ENCODE assay signal across 15 cellular contexts in genomic region chr2:161146996-161147395, GRCh38. TPM values are rescaled to one million over a fixed set of nuclear protein-coding genes. Genes with fewer than 3 reads are reported as not detected.
DNase-seq lines count a peak whose midpoint lies in the region; ATAC-seq, FAIRE-seq and TF ChIP-seq lines count a peak whose summit lies in the region.
"Had no signal": no experiment of that assay in that cellular context is flagged by ENCODE, and none has a peak within 500 bp of the region (broad histone marks: within the 10 kb centered on the region; RNA-seq: fewer than 3 reads in every experiment).

No MANE protein-coding gene starts in this region.

- H3K27ac Mint-ChIP-seq in stimulated activated naive B cell treated with anti-CD40 and anti-IgM and Interleukin-4, amounts not matched to agents 10 μg/mL and 1 μg/mL and 100 μg/mL, for 72 hours: peak overlapping the region; percentile 93

- H3K27ac ChIP-seq in right cardiac atrium (ENCODE audit: low read length) (no peak overlapping the region), small intestine (ENCODE audit: low read depth in 1 of 2, low read length in 1 of 2) (no peak overlapping the region)
- H3K27ac ChIP-seq: BLaER1 had no signal

- H3K4me1 ChIP-seq in right cardiac atrium (ENCODE audit: control insufficient read depth, insufficient read depth, low read length) (no peaks in the 10 kb centered on the region), small intestine (ENCODE audit: control insufficient read depth in 2 of 2, insufficient read depth in 1 of 2, low read depth in 1 of 2, low read length in 1 of 2) (no peaks in the 10 kb centered on the region), mucosa of descending colon (ENCODE audit: low read depth) (no peaks in the 10 kb centered on the region)
- H3K4me1 ChIP-seq: BLaER1, Peyer's patch had no signal

- FAIRE-seq in small intestine (lab: Jason Lieb, UNC): no peak
- FAIRE-seq: H1 had no signal

- no peak overlapping the region for H3K4me3 ChIP-seq in right cardiac atrium (ENCODE audit: low read length)
- no peak overlapping the region for H3K4me3 ChIP-seq in small intestine (ENCODE audit: low read depth in 1 of 2, low read length in 2 of 2)
- no peak overlapping the region for H3K4me3 ChIP-seq in mucosa of descending colon
- H3K4me3 ChIP-seq: BLaER1, Peyer's patch had no signal

- WGBS in right cardiac atrium: 77% methylated on average over 3 of the region's 3 CpGs
- WGBS in small intestine, 3 donors: 82 to 96% (median 88%) methylated on average over 3 of the region's 3 CpGs

- peak; percentile 30 for DNase-seq in HT1080 (ENCODE audit: low read depth)
- peak; percentile 25 to 69 (median 27) for DNase-seq in right cardiac atrium
- no peak for DNase-seq in stimulated activated naive B cell treated with anti-CD40 and anti-IgM and Interleukin-4, amounts not matched to agents 10 μg/mL and 1 μg/mL and 100 μg/mL, for 72 hours
- no peak for DNase-seq in small intestine
- DNase-seq in ureter (ENCODE audit: low spot score): no peak
- DNase-seq in mucosa of descending colon: no peak
- DNase-seq: IMR-90, NCI-H1417, NCI-H2029 treated with DMSO at 0.1 percent for 48 hours, NCI-H510A treated with DMSO at 0.1 percent for 48 hours, SIG-M5 had no signal

- peaks cover 66 to 89% of the 10 kb centered on the region in 2 donors for H3K4me1 Mint-ChIP-seq in stimulated activated naive B cell treated with anti-CD40 and anti-IgM and Interleukin-4, amounts not matched to agents 10 μg/mL and 1 μg/mL and 100 μg/mL, for 72 hours

- intact Hi-C loops in right cardiac atrium (cut with DNase I): no loop called here
- intact Hi-C loops in mucosa of descending colon (cut with DNase I, micrococcal nuclease): no loop called here

- H3K4me3 Mint-ChIP-seq in stimulated activated naive B cell treated with anti-CD40 and anti-IgM and Interleukin-4, amounts not matched to agents 10 μg/mL and 1 μg/mL and 100 μg/mL, for 72 hours: peak overlapping the region; percentile 25 to 39

- H3K27me3 ChIP-seq in right cardiac atrium (ENCODE audit: control insufficient read depth, insufficient read depth) (no peaks in the 10 kb centered on the region), small intestine (ENCODE audit: control insufficient read depth in 2 of 2, insufficient read depth in 2 of 2, low read length in 2 of 2) (no peaks in the 10 kb centered on the region)
- H3K27me3 ChIP-seq: BLaER1, Peyer's patch had no signal

- H3K9me3 ChIP-seq in right cardiac atrium (ENCODE audit: control insufficient read depth, low read length) (no peaks in the 10 kb centered on the region), small intestine (ENCODE audit: control insufficient read depth, low read depth) (no peaks in the 10 kb centered on the region), mucosa of descending colon (peaks cover 26% of the 10 kb centered on the region)

- TF ChIP-seq CTCF in mucosa of descending colon (IDR thresholded peaks at IDR 0.05): no peak

- peaks cover 85 to 98% of the 10 kb centered on the region in 2 donors for H3K36me3 Mint-ChIP-seq in stimulated activated naive B cell treated with anti-CD40 and anti-IgM and Interleukin-4, amounts not matched to agents 10 μg/mL and 1 μg/mL and 100 μg/mL, for 72 hours

- no peaks in the 10 kb centered on the region for H3K27me3 Mint-ChIP-seq in stimulated activated naive B cell treated with anti-CD40 and anti-IgM and Interleukin-4, amounts not matched to agents 10 μg/mL and 1 μg/mL and 100 μg/mL, for 72 hours

- peaks cover 28 to 30% of the 10 kb centered on the region in 2 donors for H3K9me3 Mint-ChIP-seq in stimulated activated naive B cell treated with anti-CD40 and anti-IgM and Interleukin-4, amounts not matched to agents 10 μg/mL and 1 μg/mL and 100 μg/mL, for 72 hours

- no peaks in the 10 kb centered on the region for H3K36me3 ChIP-seq in small intestine (ENCODE audit: control insufficient read depth in 2 of 2, insufficient read depth in 2 of 2, low read length in 2 of 2)
- no peaks in the 10 kb centered on the region for H3K36me3 ChIP-seq in mucosa of descending colon (ENCODE audit: low read depth)
- H3K36me3 ChIP-seq: BLaER1, Peyer's patch had no signal

- peak; percentile 22 for ATAC-seq in GM18907 (IDR thresholded peaks at IDR 0.05; ENCODE audit: unreplicated experiment)
- peak; percentile 39 to 55 for ATAC-seq in right cardiac atrium
- peak; percentile 10 to 12 for ATAC-seq in stimulated activated naive B cell treated with anti-CD40 and anti-IgM and Interleukin-4, amounts not matched to agents 10 μg/mL and 1 μg/mL and 100 μg/mL, for 72 hours (replicated peaks)
- ATAC-seq in mucosa of descending colon: no peak

RNA-seq across cellular contexts. Expression of gene TANK, which starts 13.2 kb away (rescaled TPM):
- total RNA-seq in HT1080 (2014; rRNA removed; shearing (Covaris generic)): 32.8 and 37.1 TPM in 2 replicates
- 40.8 and 46.3 TPM in 2 replicates for polyA plus RNA-seq in HT1080 (2015; cell fraction: cytosol; rRNA removed)
- 45.9 and 66.4 TPM in 2 replicates for polyA plus RNA-seq in HT1080 (2015; cell fraction: nucleus; rRNA removed)
- 10 to 100 TPM; 26.4 to 40.9 (median 28.8) TPM for total RNA-seq in right cardiac atrium
- polyA plus RNA-seq in right cardiac atrium: 24.1 TPM
- polyA plus RNA-seq in small intestine: 10 to 100 TPM; 27.7 to 39.1 (median 35.1) TPM
- 81.2 TPM for total RNA-seq in ureter
- 10 to 100 TPM; 57.2 to 77.6 (median 57.2) TPM for total RNA-seq in mucosa of descending colon

Comparison
In these comparisons a context has a peak if more than half of its experiments do, and no peak if none do; other contexts are left out.
1. DNase-seq: peak in HT1080 (single experiment) and right cardiac atrium (3 of 3); none in stimulated activated naive B cell treated with anti-CD40 and anti-IgM and Interleukin-4, amounts not matched to agents 10 μg/mL and 1 μg/mL and 100 μg/mL, for 72 hours (single experiment), small intestine (single experiment), ureter (single experiment) and mucosa of descending colon (0 of 3).